In the genomic region with DNA sequence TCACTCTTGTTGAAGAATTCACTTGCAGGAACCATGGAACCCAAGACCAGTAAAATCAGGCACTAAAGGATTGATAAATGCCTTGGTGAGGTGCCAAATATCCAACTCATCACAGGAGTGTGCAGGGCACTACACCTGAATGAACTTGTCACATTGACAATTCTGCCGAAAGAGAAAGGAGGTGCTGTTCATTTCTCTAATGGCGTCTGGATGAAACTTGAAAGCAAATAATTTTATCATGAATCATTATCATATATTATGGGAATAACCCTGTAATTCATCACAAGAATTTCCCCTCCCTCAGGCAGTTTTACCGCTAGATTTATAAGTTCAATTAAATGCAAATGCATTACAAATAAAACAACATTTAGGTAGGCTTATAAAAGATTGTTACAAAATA, we compare ENCODE assay signal across 25 cellular contexts.
"Had no signal": no experiment of that assay in that cellular context is flagged by ENCODE, and none has a peak within 500 bp of the region (broad histone marks: within the 10 kb centered on the region; RNA-seq: fewer than 3 reads in every experiment).

No MANE protein-coding gene starts in this region.

- H3K27ac ChIP-seq: brain microvascular endothelial cell, KMS-11, SJSA1 had no signal

- H3K27me3 ChIP-seq: brain microvascular endothelial cell, SJSA1 had no signal

- H3K4me3 Mint-ChIP-seq: activated CD4-positive, alpha-beta T cell treated with anti-CD3 and anti-CD28 coated beads, Interleukin-2, amount 10 ng/mL, durations not matched to agents 24 days and 14 days; activated naive CD8-positive, alpha-beta T cell; activated T-cell treated with anti-CD3 and anti-CD28 coated beads, Interleukin-2, amount 50 U/mL, for 4 hours; T-helper 1 cell treated with Interleukin-12 subunit alpha and Interleukin-12 subunit beta and Interleukin-4 antibody, amounts not matched to agents 30 μg/mL and 1 μg/mL, for 36 hours; WTC11 had no signal

- H3K4me1 Mint-ChIP-seq: activated CD4-positive, alpha-beta T cell treated with anti-CD3 and anti-CD28 coated beads, Interleukin-2, amount 10 ng/mL, durations not matched to agents 24 days and 14 days; WTC11 had no signal

- H3K36me3 Mint-ChIP-seq: activated naive CD8-positive, alpha-beta T cell; WTC11 had no signal

- DNase-seq: activated CD4-positive, alpha-beta T cell treated with anti-CD3 and anti-CD28 coated beads, Interleukin-2, amount 10 ng/mL, durations not matched to agents 24 days and 14 days; activated CD4-positive, alpha-beta T cell treated with anti-CD3 and anti-CD28 coated beads, Interleukin-2, amount 50 U/mL, for 48 hours; activated CD4-positive, CD25-positive, alpha-beta regulatory T cell treated with anti-CD3 and anti-CD28 coated beads, Interleukin-2, amount 50 U/mL, for 72 hours; activated CD8-positive, alpha-beta memory T cell treated with anti-CD3 and anti-CD28 coated beads for 24 hours; activated effector memory CD4-positive, alpha-beta T cell treated with anti-CD3 and anti-CD28 coated beads, Interleukin-2, amount 50 U/mL, for 16 hours; activated naive CD4-positive, alpha-beta T cell treated with Interleukin-2 at 50 U/mL for 16 hours; activated T-cell treated with anti-CD3 and anti-CD28 coated beads, Interleukin-2, amount 50 U/mL, for 4 hours; brain microvascular endothelial cell; caudate nucleus; MM.1S; NCI-H146; NCI-H1930; NCI-H2107; NCI-H2171 treated with DMSO at 0.1 percent for 48 hours; NCI-H226; NCI-H526; NCI-H82; RPMI8226; SHP77 had no signal

- H3K27me3 Mint-ChIP-seq: activated CD4-positive, alpha-beta T cell treated with anti-CD3 and anti-CD28 coated beads, Interleukin-2, amount 10 ng/mL, durations not matched to agents 24 days and 14 days had no signal

- ATAC-seq: activated T-cell treated with anti-CD3 and anti-CD28 coated beads, Interleukin-2, amount 50 U/mL, for 4 hours; Panc1; WTC11 had no signal

- H3K27ac Mint-ChIP-seq: activated CD4-positive, alpha-beta T cell treated with anti-CD3 and anti-CD28 coated beads, Interleukin-2, amount 10 ng/mL, durations not matched to agents 24 days and 14 days; activated naive CD8-positive, alpha-beta T cell; T-helper 1 cell treated with Interleukin-12 subunit alpha and Interleukin-12 subunit beta and Interleukin-4 antibody, amounts not matched to agents 30 μg/mL and 1 μg/mL, for 36 hours; WTC11 had no signal

- H3K4me1 ChIP-seq: SJSA1 had no signal

- H3K9me3 Mint-ChIP-seq: activated CD4-positive, alpha-beta T cell treated with anti-CD3 and anti-CD28 coated beads, Interleukin-2, amount 10 ng/mL, durations not matched to agents 24 days and 14 days; activated T-cell treated with anti-CD3 and anti-CD28 coated beads, Interleukin-2, amount 50 U/mL, for 4 hours; T-helper 1 cell treated with Interleukin-12 subunit alpha and Interleukin-12 subunit beta and Interleukin-4 antibody, amounts not matched to agents 30 μg/mL and 1 μg/mL, for 36 hours; WTC11 had no signal
